In genomic region chrX:47523297-47523696, GRCh38 we compare ENCODE assay signal across 8 cellular contexts. TPM values are rescaled to one million over a fixed set of nuclear protein-coding genes. Genes with fewer than 3 reads are reported as not detected.
A peak's percentile ranks its signal among the peaks of the same experiment; 100 is the strongest.
DNase-seq lines count a peak whose midpoint lies in the region; ATAC-seq and TF ChIP-seq lines count a peak whose summit lies in the region.

No MANE protein-coding gene starts in this region.

- DNase-seq in CMK (ENCODE audit: low read depth) = peak; percentile 42
- peak; percentile 72 to 91 (median 89) for DNase-seq in Peyer's patch
- DNase-seq in activated T-helper 1 cell treated with anti-CD3 and anti-CD28 coated beads, Interleukin-12 subunit alpha, Interleukin-12 subunit beta, Interleukin-2, Interleukin-4 antibody, amounts not matched to agents 30 ng/mL and 10 ng/mL and 1 ng/mL, durations not matched to agents 14 hours and 24 hours and 36 hours (ENCODE audit: low spot score) = peak; percentile 69
- peak; percentile 59 to 65 for DNase-seq in fibroblast of lung (ENCODE audit: low read depth in 2 of 2)
- DNase-seq in naive thymus-derived CD8-positive, alpha-beta T cell = peak; percentile 47 to 82 (median 73)
- peak; percentile 75 for DNase-seq in stimulated activated naive B cell treated with anti-CD40 and anti-IgM and Interleukin-4, amounts not matched to agents 10 μg/mL and 1 μg/mL and 100 μg/mL, for 72 hours

- H3K27ac Mint-ChIP-seq in IgD-negative memory B cell = peak overlapping the region in 1 of 3 donors; percentile 56
- H3K27ac Mint-ChIP-seq in activated T-helper 1 cell treated with anti-CD3 and anti-CD28 coated beads, Interleukin-12 subunit alpha, Interleukin-12 subunit beta, Interleukin-2, Interleukin-4 antibody, amounts not matched to agents 30 ng/mL and 10 ng/mL and 1 ng/mL, durations not matched to agents 14 hours and 24 hours and 36 hours = no peak overlapping the region
- peak overlapping the region in 7 of 10 donors; percentile 7 to 77 (median 49) for H3K27ac Mint-ChIP-seq in naive thymus-derived CD8-positive, alpha-beta T cell
- peak overlapping the region; percentile 16 for H3K27ac Mint-ChIP-seq in stimulated activated naive B cell treated with anti-CD40 and anti-IgM and Interleukin-4, amounts not matched to agents 10 μg/mL and 1 μg/mL and 100 μg/mL, for 72 hours

- H3K4me3 Mint-ChIP-seq in IgD-negative memory B cell = peak overlapping the region; percentile 77 to 90 (median 82)
- H3K4me3 Mint-ChIP-seq in activated T-helper 1 cell treated with anti-CD3 and anti-CD28 coated beads, Interleukin-12 subunit alpha, Interleukin-12 subunit beta, Interleukin-2, Interleukin-4 antibody, amounts not matched to agents 30 ng/mL and 10 ng/mL and 1 ng/mL, durations not matched to agents 14 hours and 24 hours and 36 hours = peak overlapping the region; percentile 70
- H3K4me3 Mint-ChIP-seq in naive thymus-derived CD8-positive, alpha-beta T cell = peak overlapping the region; percentile 61 to 85 (median 74)
- peak overlapping the region; percentile 70 to 78 for H3K4me3 Mint-ChIP-seq in stimulated activated naive B cell treated with anti-CD40 and anti-IgM and Interleukin-4, amounts not matched to agents 10 μg/mL and 1 μg/mL and 100 μg/mL, for 72 hours

- no peak for TF ChIP-seq POLR2A in Peyer's patch (IDR thresholded peaks at IDR 0.05)

- TF ChIP-seq CTCF in Peyer's patch (IDR thresholded peaks at IDR 0.05) = peak; percentile 56 to 85 (median 78)
- TF ChIP-seq CTCF in fibroblast of lung (conservative IDR thresholded peaks at IDR 0.05 in 1 of 2, IDR thresholded peaks at IDR 0.05 in 1 of 2; ENCODE audit: low read depth in 1 of 2, low read length in 2 of 2) = peak; percentile 46 to 61

- no peaks in the 10 kb centered on the region for H3K36me3 Mint-ChIP-seq in IgD-negative memory B cell
- H3K36me3 Mint-ChIP-seq in activated T-helper 1 cell treated with anti-CD3 and anti-CD28 coated beads, Interleukin-12 subunit alpha, Interleukin-12 subunit beta, Interleukin-2, Interleukin-4 antibody, amounts not matched to agents 30 ng/mL and 10 ng/mL and 1 ng/mL, durations not matched to agents 14 hours and 24 hours and 36 hours (ENCODE audit: low read depth) = no peaks in the 10 kb centered on the region
- no peaks in the 10 kb centered on the region for H3K36me3 Mint-ChIP-seq in naive thymus-derived CD8-positive, alpha-beta T cell
- H3K36me3 Mint-ChIP-seq in stimulated activated naive B cell treated with anti-CD40 and anti-IgM and Interleukin-4, amounts not matched to agents 10 μg/mL and 1 μg/mL and 100 μg/mL, for 72 hours = no peaks in the 10 kb centered on the region

- H3K4me3 ChIP-seq in Peyer's patch (peak overlapping the region; percentile 43 to 62 (median 54)), fibroblast of lung (replicated peaks in 1 of 4; ENCODE audit: control extremely low read depth in 1 of 4, insufficient read depth in 1 of 4, low read depth in 3 of 4, low read length in 4 of 4) (peak overlapping the region; percentile 35 to 58 (median 44))

- H3K4me1 Mint-ChIP-seq in IgD-negative memory B cell = peaks cover 0 to 3% (median 3%) of the 10 kb centered on the region in 3 donors
- no peaks in the 10 kb centered on the region for H3K4me1 Mint-ChIP-seq in activated T-helper 1 cell treated with anti-CD3 and anti-CD28 coated beads, Interleukin-12 subunit alpha, Interleukin-12 subunit beta, Interleukin-2, Interleukin-4 antibody, amounts not matched to agents 30 ng/mL and 10 ng/mL and 1 ng/mL, durations not matched to agents 14 hours and 24 hours and 36 hours (ENCODE audit: low read depth)
- peaks cover 0 to 6% (median 1%) of the 10 kb centered on the region in 4 donors for H3K4me1 Mint-ChIP-seq in naive thymus-derived CD8-positive, alpha-beta T cell
- H3K4me1 Mint-ChIP-seq in stimulated activated naive B cell treated with anti-CD40 and anti-IgM and Interleukin-4, amounts not matched to agents 10 μg/mL and 1 μg/mL and 100 μg/mL, for 72 hours = peaks cover 1 to 3% of the 10 kb centered on the region in 2 donors

- ATAC-seq in GM21360 (IDR thresholded peaks at IDR 0.05; ENCODE audit: unreplicated experiment) = peak; percentile 72
- peak; percentile 97 to 99 for ATAC-seq in naive thymus-derived CD8-positive, alpha-beta T cell
- peak; percentile 98 to 99 for ATAC-seq in stimulated activated naive B cell treated with anti-CD40 and anti-IgM and Interleukin-4, amounts not matched to agents 10 μg/mL and 1 μg/mL and 100 μg/mL, for 72 hours (replicated peaks)

- peak overlapping the region; percentile 68 for H3K4me2 ChIP-seq in fibroblast of lung (ENCODE audit: extremely low read depth, insufficient read depth, low read length)

- H3K9me3 ChIP-seq in Peyer's patch (no peaks in the 10 kb centered on the region), fibroblast of lung (ENCODE audit: control insufficient read depth, insufficient read depth, low read depth, low read length) (no peaks in the 10 kb centered on the region)

- H3K9me3 Mint-ChIP-seq in IgD-negative memory B cell = peaks cover 0 to 3% (median 0%) of the 10 kb centered on the region in 3 donors
- no peaks in the 10 kb centered on the region for H3K9me3 Mint-ChIP-seq in activated T-helper 1 cell treated with anti-CD3 and anti-CD28 coated beads, Interleukin-12 subunit alpha, Interleukin-12 subunit beta, Interleukin-2, Interleukin-4 antibody, amounts not matched to agents 30 ng/mL and 10 ng/mL and 1 ng/mL, durations not matched to agents 14 hours and 24 hours and 36 hours
- peaks cover 0 to 11% (median 0%) of the 10 kb centered on the region in 9 donors for H3K9me3 Mint-ChIP-seq in naive thymus-derived CD8-positive, alpha-beta T cell
- H3K9me3 Mint-ChIP-seq in stimulated activated naive B cell treated with anti-CD40 and anti-IgM and Interleukin-4, amounts not matched to agents 10 μg/mL and 1 μg/mL and 100 μg/mL, for 72 hours = no peaks in the 10 kb centered on the region

- H3K27me3 Mint-ChIP-seq in IgD-negative memory B cell = no peaks in the 10 kb centered on the region
- H3K27me3 Mint-ChIP-seq in activated T-helper 1 cell treated with anti-CD3 and anti-CD28 coated beads, Interleukin-12 subunit alpha, Interleukin-12 subunit beta, Interleukin-2, Interleukin-4 antibody, amounts not matched to agents 30 ng/mL and 10 ng/mL and 1 ng/mL, durations not matched to agents 14 hours and 24 hours and 36 hours (ENCODE audit: insufficient read depth) = no peaks in the 10 kb centered on the region
- H3K27me3 Mint-ChIP-seq in naive thymus-derived CD8-positive, alpha-beta T cell = no peaks in the 10 kb centered on the region
- H3K27me3 Mint-ChIP-seq in stimulated activated naive B cell treated with anti-CD40 and anti-IgM and Interleukin-4, amounts not matched to agents 10 μg/mL and 1 μg/mL and 100 μg/mL, for 72 hours = peaks cover 0 to 5% of the 10 kb centered on the region in 2 donors

- H3K4me1 ChIP-seq in Peyer's patch = peaks cover 0 to 6% (median 0%) of the 10 kb centered on the region in 4 donors
- H3K4me1 ChIP-seq in fibroblast of lung (ENCODE audit: control insufficient read depth, extremely low read depth, insufficient read depth, low read length) = no peaks in the 10 kb centered on the region

- peak overlapping the region; percentile 87 for H2AFZ ChIP-seq in fibroblast of lung (ENCODE audit: low read length)

- H3K27ac ChIP-seq in Peyer's patch = peak overlapping the region in 1 of 4 donors; percentile 43
- no peak overlapping the region for H3K27ac ChIP-seq in fibroblast of lung (ENCODE audit: insufficient read depth, low read length)

- no peaks in the 10 kb centered on the region for H4K20me1 ChIP-seq in fibroblast of lung (ENCODE audit: control insufficient read depth, extremely low read depth, insufficient read depth, low read length)

- H3K9ac ChIP-seq in fibroblast of lung (ENCODE audit: insufficient read depth, low read length) = peak overlapping the region; percentile 50

- H3K79me2 ChIP-seq in fibroblast of lung (ENCODE audit: control insufficient read depth, insufficient read depth, low read length) = no peaks in the 10 kb centered on the region

- intact Hi-C loops in activated T-helper 1 cell treated with anti-CD3 and anti-CD28 coated beads, Interleukin-12 subunit alpha, Interleukin-12 subunit beta, Interleukin-2, Interleukin-4 antibody, amounts not matched to agents 30 ng/mL and 10 ng/mL and 1 ng/mL, durations not matched to agents 14 hours and 24 hours and 36 hours (cut with micrococcal nuclease) = loop anchor here (1.0 to 5.0 kb wide), 7 partner anchors 33 to 378 kb away; partner anchors contain the start of genes RBM10, UBA1 and ZNF41

- POLR2A ChIA-PET in naive thymus-derived CD8-positive, alpha-beta T cell (lab: Charles Lee) = interaction anchor here (0.6 to 1.7 kb wide), 8 partner anchors 10 to 395 kb away, joined by 3 to 10 read pairs (median 4); partner anchors contain the start of gene USP11

- H3K27me3 ChIP-seq in Peyer's patch (no peaks in the 10 kb centered on the region), fibroblast of lung (ENCODE audit: control insufficient read depth, insufficient read depth, low read length) (no peaks in the 10 kb centered on the region)

- H3K36me3 ChIP-seq in Peyer's patch (no peaks in the 10 kb centered on the region), fibroblast of lung (ENCODE audit: control insufficient read depth, insufficient read depth, low read length) (no peaks in the 10 kb centered on the region)

RNA-seq across cellular contexts. Expression of gene ARAF, which starts 37.7 kb away (rescaled TPM):
- polyA plus RNA-seq in IgD-negative memory B cell = 93.7 TPM
- 10 to 100 TPM; 55.7 to 78.4 (median 72.5) TPM for total RNA-seq in Peyer's patch
- total RNA-seq in activated T-helper 1 cell treated with anti-CD3 and anti-CD28 coated beads, Interleukin-12 subunit alpha, Interleukin-12 subunit beta, Interleukin-2, Interleukin-4 antibody, amounts not matched to agents 30 ng/mL and 10 ng/mL and 1 ng/mL, durations not matched to agents 14 hours and 24 hours and 36 hours = 75.9 and 84.4 TPM in 2 replicates
- 10.3 and 14.4 TPM in 2 replicates for total RNA-seq in fibroblast of lung
- 40.9 and 48.8 TPM in 2 replicates for polyA plus RNA-seq in fibroblast of lung
- 40.2 and 48.0 TPM in 2 replicates for polyA plus RNA-seq in fibroblast of lung (2012)
- 150 and 194 TPM in 2 replicates for polyA minus RNA-seq in fibroblast of lung (ENCODE audit: low replicate concordance)
- total RNA-seq in naive thymus-derived CD8-positive, alpha-beta T cell = 100 to 1,000 TPM; 109 to 121 TPM
- polyA plus RNA-seq in naive thymus-derived CD8-positive, alpha-beta T cell = 10 to 100 TPM; 63.2 to 95.4 (median 74.5) TPM

RNA-seq across cellular contexts. Expression of gene ZNF41, which starts 40.3 kb away (rescaled TPM):
- polyA plus RNA-seq in IgD-negative memory B cell (8.6 TPM), fibroblast of lung (5.2 and 6.6 TPM in 2 replicates)
- total RNA-seq in Peyer's patch (10 to 100 TPM; 10.3 to 21.2 (median 16.1) TPM), fibroblast of lung (5.3 and 5.4 TPM in 2 replicates)
- total RNA-seq in activated T-helper 1 cell treated with anti-CD3 and anti-CD28 coated beads, Interleukin-12 subunit alpha, Interleukin-12 subunit beta, Interleukin-2, Interleukin-4 antibody, amounts not matched to agents 30 ng/mL and 10 ng/mL and 1 ng/mL, durations not matched to agents 14 hours and 24 hours and 36 hours = 10.7 and 10.9 TPM in 2 replicates
- 3.6 and 3.8 TPM in 2 replicates for polyA plus RNA-seq in fibroblast of lung (2012)
- 0.89 and 1.7 TPM in 2 replicates for polyA minus RNA-seq in fibroblast of lung (ENCODE audit: low replicate concordance)
- 10 to 100 TPM; 15.1 to 15.3 TPM for total RNA-seq in naive thymus-derived CD8-positive, alpha-beta T cell
- polyA plus RNA-seq in naive thymus-derived CD8-positive, alpha-beta T cell = 1 to 10 TPM; 3.5 to 4.7 (median 4.4) TPM

RNA-seq across cellular contexts. Expression of gene TIMP1, which starts 58.9 kb away (rescaled TPM):
- polyA plus RNA-seq in IgD-negative memory B cell = 22.8 TPM
- total RNA-seq in Peyer's patch = 10 to 100 TPM; 22.5 to 80.0 (median 39.7) TPM
- total RNA-seq in activated T-helper 1 cell treated with anti-CD3 and anti-CD28 coated beads, Interleukin-12 subunit alpha, Interleukin-12 subunit beta, Interleukin-2, Interleukin-4 antibody, amounts not matched to agents 30 ng/mL and 10 ng/mL and 1 ng/mL, durations not matched to agents 14 hours and 24 hours and 36 hours = 61.7 and 70.1 TPM in 2 replicates
- total RNA-seq in fibroblast of lung = 460 and 845 TPM in 2 replicates
- polyA plus RNA-seq in fibroblast of lung = 1,117 and 2,877 TPM in 2 replicates
- 1,728 and 3,544 TPM in 2 replicates for polyA plus RNA-seq in fibroblast of lung (2012)
- polyA minus RNA-seq in fibroblast of lung (ENCODE audit: low replicate concordance) = 4,396 and 5,420 TPM in 2 replicates
- total RNA-seq in naive thymus-derived CD8-positive, alpha-beta T cell = 10 to 100 TPM; 31.3 to 37.4 TPM
- 10 to 100 TPM; 49.9 to 75.5 (median 59.6) TPM for polyA plus RNA-seq in naive thymus-derived CD8-positive, alpha-beta T cell
